Comparison of ENCODE assay signal across 13 cellular contexts in the genomic region with DNA sequence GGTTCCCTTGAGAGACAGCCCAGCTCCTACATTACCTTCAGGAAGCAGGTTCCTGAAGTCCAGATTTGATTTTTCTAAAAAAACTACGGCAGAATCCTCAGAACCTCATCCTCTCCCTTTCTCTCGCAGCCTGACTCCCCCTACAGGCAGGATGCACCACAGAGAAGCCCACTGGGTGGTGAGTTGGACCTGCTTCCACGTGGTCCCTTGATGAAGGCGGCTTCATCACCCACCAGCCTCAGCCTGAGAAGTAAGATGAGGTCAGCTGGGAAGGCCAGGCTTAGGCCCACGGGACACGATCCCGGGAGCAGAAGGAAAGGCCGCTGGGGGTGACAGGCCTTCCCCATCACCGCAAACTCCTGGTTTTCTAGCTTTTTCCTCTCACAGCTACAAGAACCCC.
DNase-seq lines count a peak whose midpoint lies in the region; ATAC-seq, FAIRE-seq and TF ChIP-seq lines count a peak whose summit lies in the region.
"Had no signal": no experiment of that assay in that cellular context is flagged by ENCODE, and none has a peak within 500 bp of the region (broad histone marks: within the 10 kb centered on the region; RNA-seq: fewer than 3 reads in every experiment).

No MANE protein-coding gene starts in this region.

- H3K27me3 Mint-ChIP-seq in activated T-cell treated with anti-CD3 and anti-CD28 coated beads, Interleukin-2, amount 50 U/mL, for 24 hours, result no peaks in the 10 kb centered on the region

- no peak for ATAC-seq in HCT116
- 0 out of 3 replicates have a peak, but pooled peaks have one; percentile 42 for ATAC-seq in K562
- no peak for ATAC-seq in lower lobe of right lung
- no peak for ATAC-seq in HG03135 (IDR thresholded peaks at IDR 0.05; ENCODE audit: unreplicated experiment)
- ATAC-seq: esophagus mucosa, left colon, psoas muscle had no signal

- DNase-seq in AG09309 (ENCODE audit: low read depth) (no peak), HCT116 (ENCODE audit: low read depth, low spot score) (no peak), K562 (ENCODE audit: extremely low read depth in 1 of 4, low spot score in 3 of 4) (peak in 2 of 4 experiments; percentile 3 to 12), lower lobe of right lung (peak; percentile 27), hippocampal formation (lab: John Stamatoyannopoulos, UW) (no peak), frontal cortex (ENCODE audit: low spot score in 2 of 2) (no peak)
- DNase-seq in activated T-cell treated with anti-CD3 and anti-CD28 coated beads, Interleukin-2, amount 50 U/mL, for 24 hours, result no peak
- DNase-seq: left colon, NCI-H226, psoas muscle had no signal

- CTCF ChIA-PET in HCT116 (lab: Charles Lee), result no interaction called here
- CTCF ChIA-PET in K562 (lab: Yijun Ruan, JAX; ENCODE audit: low intra/inter-chr PET ratio), result no interaction called here

- H3K27ac ChIP-seq in HCT116 (ENCODE audit: low read depth, low read length) (no peak overlapping the region), K562 (ENCODE audit: extremely low read depth, low read depth, low read length) (no peak overlapping the region), lower lobe of right lung (no peak overlapping the region)
- H3K27ac ChIP-seq: psoas muscle had no signal

- no peak overlapping the region for H3K4me2 ChIP-seq in HCT116 (ENCODE audit: low read length)
- no peak overlapping the region for H3K4me2 ChIP-seq in K562 (ENCODE audit: insufficient read depth, low read length)

- H4K20me1 ChIP-seq in HCT116 (ENCODE audit: insufficient read depth) (no peaks in the 10 kb centered on the region), K562 (replicated peaks; ENCODE audit: control insufficient read depth, insufficient read depth, low read length) (no peaks in the 10 kb centered on the region)

- no peak overlapping the region for H3K4me3 Mint-ChIP-seq in activated T-cell treated with anti-CD3 and anti-CD28 coated beads, Interleukin-2, amount 50 U/mL, for 24 hours
- H3K4me3 Mint-ChIP-seq: IgD-negative memory B cell had no signal

- H3K9me3 ChIP-seq in HCT116 (ENCODE audit: control insufficient read depth in 1 of 2, insufficient read depth in 1 of 2, low read depth in 1 of 2, low read length in 2 of 2) (no peaks in the 10 kb centered on the region), K562 (replicated peaks; ENCODE audit: control insufficient read depth, insufficient read depth, low read depth, low read length) (no peaks in the 10 kb centered on the region), lower lobe of right lung (no peaks in the 10 kb centered on the region)
- H3K9me3 ChIP-seq: psoas muscle had no signal

- no peaks in the 10 kb centered on the region for H3K9me3 Mint-ChIP-seq in activated T-cell treated with anti-CD3 and anti-CD28 coated beads, Interleukin-2, amount 50 U/mL, for 24 hours

- BruUV-seq in HCT116 (replicated peaks; lab: Mats Ljungman, UMichigan) (no TSS peak), K562 (replicated peaks; lab: Mats Ljungman, UMichigan) (no TSS peak)

- TF ChIP-seq EP300 in K562 (IDR thresholded peaks at IDR 0.05; ENCODE audit: low read length), result no peak

- no peaks in the 10 kb centered on the region for H3K9me1 ChIP-seq in K562 (ENCODE audit: control insufficient read depth, insufficient read depth, low read length)

- H3K4me3 ChIP-seq in AG09309 (ENCODE audit: control insufficient read depth, low read depth, low read length) (no peak overlapping the region), HCT116 (replicated peaks in 1 of 2; ENCODE audit: low read depth in 1 of 2, low read length in 2 of 2) (no peak overlapping the region), K562 (no peak overlapping the region), lower lobe of right lung (no peak overlapping the region)
- H3K4me3 ChIP-seq: psoas muscle had no signal

- no peak overlapping the region for H3K27ac Mint-ChIP-seq in activated T-cell treated with anti-CD3 and anti-CD28 coated beads, Interleukin-2, amount 50 U/mL, for 24 hours
- H3K27ac Mint-ChIP-seq: IgD-negative memory B cell had no signal

- H3K36me3 ChIP-seq in HCT116 (ENCODE audit: control insufficient read depth in 1 of 2, insufficient read depth in 2 of 2, low read length in 2 of 2) (peaks cover 25 to 35% of the 10 kb centered on the region in 2 experiments; a peak in 3 of 4 replicates), K562 (ENCODE audit: control insufficient read depth, insufficient read depth, low read length) (peaks cover 37% of the 10 kb centered on the region; the same call in 1 of the 3 replicates), lower lobe of right lung (peaks cover 79% of the 10 kb centered on the region)

- FAIRE-seq in K562 (lab: Jason Lieb, UNC), result no peak
- FAIRE-seq in frontal cortex (lab: Jason Lieb, UNC), result no peak

- WGBS in K562 (ENCODE audit: insufficient coverage, low coverage, missing lambda C conversion rate), result 53% methylated on average over 3 of the region's 9 CpGs

- RAD21 ChIA-PET in HCT116 (lab: Charles Lee; ENCODE audit: low non-redundant PET in 1 of 2, low total read pairs in 2 of 2, uncharacterized antibody in 2 of 2, unreplicated experiment in 2 of 2), result no interaction called here

- no peak overlapping the region for H3K9ac ChIP-seq in HCT116 (ENCODE audit: low read length)
- no peak overlapping the region for H3K9ac ChIP-seq in K562 (ENCODE audit: insufficient read depth in 1 of 2, low read depth in 2 of 2, low read length in 2 of 2)

- POLR2A ChIA-PET in HCT116 (lab: Charles Lee), result no interaction called here
- POLR2A ChIA-PET in K562 (lab: Yijun Ruan, JAX), result no interaction called here

- TF ChIP-seq POLR2A in HCT116 (IDR thresholded peaks at IDR 0.05; ENCODE audit: borderline replicate concordance, extremely low read depth, insufficient read depth, insufficient read length) (no peak), K562 (conservative IDR thresholded peaks at IDR 0.05) (no peak)

- H3K9me2 ChIP-seq in HCT116 (ENCODE audit: insufficient read depth), result no peaks in the 10 kb centered on the region

- in situ Hi-C loops in K562 (cut with MboI), result no loop called here

- H2AFZ ChIP-seq in HCT116 (ENCODE audit: low read depth, low read length, poor library complexity, severe bottlenecking) (no peak overlapping the region), K562 (ENCODE audit: low read depth, low read length) (no peak overlapping the region)

- TF ChIP-seq CTCF in AG09309 (IDR thresholded peaks at IDR 0.05; ENCODE audit: control insufficient read depth, insufficient read depth, low read depth, low read length, missing control alignments) (peak; percentile 50), HCT116 (IDR thresholded peaks at IDR 0.05 in 2 of 3, conservative IDR thresholded peaks at IDR 0.05 in 1 of 3; ENCODE audit: borderline replicate concordance in 1 of 3, insufficient read depth in 1 of 3, low read depth in 2 of 3, low read length in 2 of 3) (peak in 2 of 3 experiments; percentile 37 to 41; a peak in 3 of 6 replicates), K562 (IDR thresholded peaks at IDR 0.05 in 2 of 3, conservative IDR thresholded peaks at IDR 0.05 in 1 of 3; ENCODE audit: insufficient read depth in 2 of 3, low read depth in 1 of 3, low read length in 3 of 3) (peak; percentile 18 to 28 (median 18); a peak in 1 of 6 replicates), lower lobe of right lung (IDR thresholded peaks at IDR 0.05) (no peak)

- peaks cover 81% of the 10 kb centered on the region for H3K36me3 Mint-ChIP-seq in activated T-cell treated with anti-CD3 and anti-CD28 coated beads, Interleukin-2, amount 50 U/mL, for 24 hours (ENCODE audit: low read depth)

- no peak for TF ChIP-seq RAD21 in HCT116 (IDR thresholded peaks at IDR 0.05; ENCODE audit: low read depth)
- TF ChIP-seq RAD21 in K562 (CRISPR knock-in tag; conservative IDR thresholded peaks at IDR 0.05 in 1 of 2, IDR thresholded peaks at IDR 0.05 in 1 of 2), result no peak

- H3K4me1 ChIP-seq in HCT116 (ENCODE audit: control insufficient read depth in 1 of 2, insufficient read depth in 2 of 2, low read length in 2 of 2), result no peaks in the 10 kb centered on the region
- H3K4me1 ChIP-seq in K562 (replicated peaks in 1 of 2; ENCODE audit: control insufficient read depth in 2 of 2, insufficient read depth in 2 of 2, low read length in 2 of 2), result no peaks in the 10 kb centered on the region
- H3K4me1 ChIP-seq in lower lobe of right lung, result no peaks in the 10 kb centered on the region
- H3K4me1 ChIP-seq: psoas muscle had no signal

- H3K79me2 ChIP-seq in HCT116 (ENCODE audit: insufficient read depth, low read length) (no peaks in the 10 kb centered on the region), K562 (ENCODE audit: control insufficient read depth, insufficient read depth, low read length) (no peaks in the 10 kb centered on the region)

- peaks cover 32% of the 10 kb centered on the region for H3K4me1 Mint-ChIP-seq in activated T-cell treated with anti-CD3 and anti-CD28 coated beads, Interleukin-2, amount 50 U/mL, for 24 hours (ENCODE audit: low read depth)
- H3K4me1 Mint-ChIP-seq: IgD-negative memory B cell had no signal

- H3K27me3 ChIP-seq in HCT116 (ENCODE audit: insufficient read depth, low read length) (no peaks in the 10 kb centered on the region), K562 (ENCODE audit: control insufficient read depth in 2 of 2, insufficient read depth in 2 of 2, low read length in 2 of 2) (no peaks in the 10 kb centered on the region), lower lobe of right lung (ENCODE audit: low read depth) (no peaks in the 10 kb centered on the region)

- intact Hi-C loops in HCT116 (cut with micrococcal nuclease), result no loop called here
- intact Hi-C loops in K562 (cut with micrococcal nuclease), result no loop called here
- intact Hi-C loops in lower lobe of right lung (cut with DNase I), result no loop called here

TF ChIP-seq in HCT116, 20 proteins besides CTCF, POLR2A, EP300 and RAD21 (continues in another document):
- TF ChIP-seq SIN3A (IDR thresholded peaks at IDR 0.05; ENCODE audit: low read depth) (no peak), ELF1 (IDR thresholded peaks at IDR 0.05; ENCODE audit: borderline replicate concordance, low read depth) (no peak), CBX3 (IDR thresholded peaks at IDR 0.05; ENCODE audit: low read depth) (no peak), POLR2AphosphoS5 (IDR thresholded peaks at IDR 0.05; ENCODE audit: low read depth, low read length) (no peak)
- TF ChIP-seq, protein P1, sequence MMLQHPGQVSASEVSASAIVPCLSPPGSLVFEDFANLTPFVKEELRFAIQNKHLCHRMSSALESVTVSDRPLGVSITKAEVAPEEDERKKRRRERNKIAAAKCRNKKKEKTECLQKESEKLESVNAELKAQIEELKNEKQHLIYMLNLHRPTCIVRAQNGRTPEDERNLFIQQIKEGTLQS (IDR thresholded peaks at IDR 0.05), result no peak

TF ChIP-seq in K562, 482 proteins besides CTCF, POLR2A, EP300 and RAD21:
- TF ChIP-seq GTF2E2 (tag; IDR thresholded peaks at IDR 0.05) (no peak), ZNF551 (CRISPR knock-in tag; IDR thresholded peaks at IDR 0.05) (no peak), BRF1 (IDR thresholded peaks at IDR 0.05; ENCODE audit: borderline replicate concordance, extremely low read depth, insufficient read length) (no peak), ZNF75A (CRISPR knock-in tag; IDR thresholded peaks at IDR 0.05) (no peak), SMAD1 (IDR thresholded peaks at IDR 0.05; ENCODE audit: low read depth, low read length, partially characterized antibody) (no peak), POLR2B (IDR thresholded peaks at IDR 0.05; ENCODE audit: low read depth, partially characterized antibody) (no peak)
